13 cellular contexts compared by ENCODE assay signal in genomic region chr9:109813310-109813709, GRCh38. TPM values are rescaled to one million over a fixed set of nuclear protein-coding genes. Genes with fewer than 3 reads are reported as not detected.
A peak's percentile ranks its signal among the peaks of the same experiment; 100 is the strongest.
DNase-seq lines count a peak whose midpoint lies in the region; ATAC-seq, FAIRE-seq and TF ChIP-seq lines count a peak whose summit lies in the region.
"Had no signal": no experiment of that assay in that cellular context is flagged by ENCODE, and none has a peak within 500 bp of the region (broad histone marks: within the 10 kb centered on the region; RNA-seq: fewer than 3 reads in every experiment).

No MANE protein-coding gene starts in this region.

- no peak overlapping the region for H2AFZ ChIP-seq in K562 (ENCODE audit: low read depth, low read length)

- CTCF ChIA-PET in K562 (lab: Yijun Ruan, JAX; ENCODE audit: low intra/inter-chr PET ratio), result no interaction called here

- H3K27ac ChIP-seq in K562 (ENCODE audit: extremely low read depth, low read depth, low read length), result no peak overlapping the region
- peak overlapping the region; percentile 53 to 72 (median 56) for H3K27ac ChIP-seq in right lobe of liver
- no peak overlapping the region for H3K27ac ChIP-seq in heart left ventricle

- no peak for TF ChIP-seq POLR2A in K562 (conservative IDR thresholded peaks at IDR 0.05)
- TF ChIP-seq POLR2A in right lobe of liver (IDR thresholded peaks at IDR 0.05), result no peak
- no peak for TF ChIP-seq POLR2A in heart left ventricle (IDR thresholded peaks at IDR 0.05)

- no peak for FAIRE-seq in K562 (lab: Jason Lieb, UNC)
- FAIRE-seq: A204.1 had no signal

- no peaks in the 10 kb centered on the region for H3K36me3 ChIP-seq in K562 (ENCODE audit: control insufficient read depth, insufficient read depth, low read length)
- no peaks in the 10 kb centered on the region for H3K36me3 ChIP-seq in right lobe of liver
- no peaks in the 10 kb centered on the region for H3K36me3 ChIP-seq in heart left ventricle
- H3K36me3 ChIP-seq: BE2C had no signal

- intact Hi-C loops in K562 (cut with micrococcal nuclease), result loop anchor here (10.0 kb wide), 1 partner anchor 341 kb away; no protein-coding TSS in a partner anchor
- intact Hi-C loops in right lobe of liver (cut with DNase I), result no loop called here
- intact Hi-C loops in heart left ventricle (cut with DNase I), result loop anchor here in 3 of 10 donors (5.0 to 10.0 kb wide), 2 partner anchors 239 to 241 kb away; no protein-coding TSS in a partner anchor

- POLR2A ChIA-PET in K562 (lab: Yijun Ruan, JAX), result no interaction called here

- no peaks in the 10 kb centered on the region for H3K79me2 ChIP-seq in K562 (ENCODE audit: control insufficient read depth, insufficient read depth, low read length)

- no peak for TF ChIP-seq RAD21 in K562 (CRISPR knock-in tag; conservative IDR thresholded peaks at IDR 0.05 in 1 of 2, IDR thresholded peaks at IDR 0.05 in 1 of 2)

- H3K4me3 ChIP-seq in K562 (no peak overlapping the region), right lobe of liver (no peak overlapping the region), heart left ventricle (no peak overlapping the region)

- no TSS peak for BruUV-seq in K562 (replicated peaks; lab: Mats Ljungman, UMichigan)

- no peaks in the 10 kb centered on the region for H3K27me3 ChIP-seq in K562 (ENCODE audit: control insufficient read depth in 2 of 2, insufficient read depth in 2 of 2, low read length in 2 of 2)
- H3K27me3 ChIP-seq in right lobe of liver, result no peaks in the 10 kb centered on the region
- no peaks in the 10 kb centered on the region for H3K27me3 ChIP-seq in heart left ventricle
- H3K27me3 ChIP-seq: BE2C had no signal

- H3K4me2 ChIP-seq in K562 (ENCODE audit: insufficient read depth, low read length), result no peak overlapping the region

- ATAC-seq in K562 (no peak), right lobe of liver (no peak), heart left ventricle (no peak)

- TF ChIP-seq CTCF in K562 (IDR thresholded peaks at IDR 0.05 in 2 of 3, conservative IDR thresholded peaks at IDR 0.05 in 1 of 3; ENCODE audit: insufficient read depth in 2 of 3, low read depth in 1 of 3, low read length in 3 of 3) (no peak), right lobe of liver (IDR thresholded peaks at IDR 0.05) (no peak), heart left ventricle (IDR thresholded peaks at IDR 0.05) (no peak)

- TF ChIP-seq EP300 in K562 (IDR thresholded peaks at IDR 0.05; ENCODE audit: low read length), result no peak

- DNase-seq in Caki2 (ENCODE audit: low read depth), result peak; percentile 30
- no peak for DNase-seq in K562 (ENCODE audit: extremely low read depth in 1 of 4, low spot score in 3 of 4)
- no peak for DNase-seq in right lobe of liver
- no peak for DNase-seq in activated CD4-positive, CD25-positive, alpha-beta regulatory T cell treated with anti-CD3 and anti-CD28 coated beads, Interleukin-2, amount 50 U/mL, for 72 hours
- no peak for DNase-seq in heart left ventricle
- no peak for DNase-seq in stimulated activated naive CD4-positive, alpha-beta T cell (lab: John Stamatoyannopoulos, UW)
- DNase-seq in NCI-H82 treated with DMSO at 0.1 percent for 48 hours (lab: John Stamatoyannopoulos, UW; ENCODE audit: unreplicated experiment), result no peak
- DNase-seq: BE2C, Calu3, DMS 273 treated with DMSO at 0.1 percent for 48 hours, HCEC 1CT, HFFc6 had no signal

- WGBS in K562 (ENCODE audit: insufficient coverage, low coverage, missing lambda C conversion rate), result 0% methylated on average over 4 of the region's 4 CpGs
- WGBS in right lobe of liver (ENCODE audit: insufficient coverage, low coverage, low lambda C conversion rate, missing lambda C conversion rate), result 27% methylated on average over 4 of the region's 4 CpGs
- 44 to 80% (median 71%) methylated on average over 4 of the region's 4 CpGs for WGBS in heart left ventricle, 4 donors

- H3K9me3 ChIP-seq in K562 (replicated peaks; ENCODE audit: control insufficient read depth, insufficient read depth, low read depth, low read length) (no peaks in the 10 kb centered on the region), right lobe of liver (no peaks in the 10 kb centered on the region), heart left ventricle (peaks cover 0 to 7% (median 0%) of the 10 kb centered on the region in 12 donors)
- H3K9me3 ChIP-seq: BE2C had no signal

- H3K4me1 ChIP-seq in K562 (replicated peaks in 1 of 2; ENCODE audit: control insufficient read depth in 2 of 2, insufficient read depth in 2 of 2, low read length in 2 of 2), result no peaks in the 10 kb centered on the region
- H3K4me1 ChIP-seq in right lobe of liver, result peaks cover 0 to 89% (median 43%) of the 10 kb centered on the region in 4 donors
- H3K4me1 ChIP-seq in heart left ventricle, result peaks cover 0 to 46% (median 18%) of the 10 kb centered on the region in 12 donors
- H3K4me1 ChIP-seq: BE2C had no signal

- no peak overlapping the region for H3K9ac ChIP-seq in K562 (ENCODE audit: insufficient read depth in 1 of 2, low read depth in 2 of 2, low read length in 2 of 2)

- no peaks in the 10 kb centered on the region for H4K20me1 ChIP-seq in K562 (replicated peaks; ENCODE audit: control insufficient read depth, insufficient read depth, low read length)

- no peaks in the 10 kb centered on the region for H3K9me1 ChIP-seq in K562 (ENCODE audit: control insufficient read depth, insufficient read depth, low read length)

- in situ Hi-C loops in Caki2 (cut with HindIII; ENCODE audit: low pct_unique_long_range_greater_than_20kb, low sequenced_read_pairs) (no loop called here), K562 (cut with MboI) (no loop called here)

TF ChIP-seq in K562, 482 proteins besides CTCF, POLR2A, EP300 and RAD21 (continues in another document):
- TF ChIP-seq C11orf30 (IDR thresholded peaks at IDR 0.05; ENCODE audit: low read depth) (peak; percentile 57; the same call in 1 of the 2 replicates), SUPT5H (IDR thresholded peaks at IDR 0.05) (no peak), HOXB6 (CRISPR knock-in tag; IDR thresholded peaks at IDR 0.05; ENCODE audit: borderline replicate concordance) (no peak), HDAC1 (IDR thresholded peaks at IDR 0.05) (no peak), ZNF263 (CRISPR knock-in tag; IDR thresholded peaks at IDR 0.05; ENCODE audit: borderline replicate concordance) (no peak), MAFG (tag; conservative IDR thresholded peaks at IDR 0.05) (0 out of 2 replicates have a peak, but pooled peaks have one; percentile 56), CEBPG (CRISPR knock-in tag; IDR thresholded peaks at IDR 0.05) (no peak), CEBPG (tag; conservative IDR thresholded peaks at IDR 0.05 in 1 of 2, IDR thresholded peaks at IDR 0.05 in 1 of 2) (no peak), ZNF57 (CRISPR knock-in tag; IDR thresholded peaks at IDR 0.05) (no peak), ATF2 (CRISPR knock-in tag; IDR thresholded peaks at IDR 0.05) (no peak), HNRNPK (IDR thresholded peaks at IDR 0.05; ENCODE audit: low read depth, low read length, poor library complexity, severe bottlenecking) (no peak), ZNF134 (CRISPR knock-in tag; conservative IDR thresholded peaks at IDR 0.05) (no peak), MAFF (IDR thresholded peaks at IDR 0.05; ENCODE audit: low read length) (peak; percentile 74), PML (IDR thresholded peaks at IDR 0.05; ENCODE audit: low read length) (no peak), ZNF77 (CRISPR knock-in tag; IDR thresholded peaks at IDR 0.05) (no peak)
- TF ChIP-seq, protein P1, sequence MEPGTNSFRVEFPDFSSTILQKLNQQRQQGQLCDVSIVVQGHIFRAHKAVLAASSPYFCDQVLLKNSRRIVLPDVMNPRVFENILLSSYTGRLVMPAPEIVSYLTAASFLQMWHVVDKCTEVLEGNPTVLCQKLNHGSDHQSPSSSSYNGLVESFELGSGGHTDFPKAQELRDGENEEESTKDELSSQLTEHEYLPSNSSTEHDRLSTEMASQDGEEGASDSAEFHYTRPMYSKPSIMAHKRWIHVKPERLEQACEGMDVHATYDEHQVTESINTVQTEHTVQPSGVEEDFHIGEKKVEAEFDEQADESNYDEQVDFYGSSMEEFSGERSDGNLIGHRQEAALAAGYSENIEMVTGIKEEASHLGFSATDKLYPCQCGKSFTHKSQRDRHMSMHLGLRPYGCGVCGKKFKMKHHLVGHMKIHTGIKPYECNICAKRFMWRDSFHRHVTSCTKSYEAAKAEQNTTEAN (CRISPR knock-in tag; IDR thresholded peaks at IDR 0.05), result no peak

RNA-seq across cellular contexts. Expression of gene PALM2AKAP2, which starts 33.3 kb away (rescaled TPM):
- total RNA-seq in Caki2 (2014; rRNA removed; shearing (Covaris generic); ENCODE audit: low replicate concordance), result 0.14 TPM in 1 of 2 replicates, not detected in the other
- not detected in 2 replicates for total RNA-seq in K562 (2011; cell fraction: chromatin; rRNA removed; ENCODE audit: low replicate concordance)
- not detected in 2 replicates for total RNA-seq in K562 (2011; cell fraction: nucleolus; rRNA removed)
- total RNA-seq in K562 (2011; cell fraction: nucleoplasm; rRNA removed), result not detected in 2 replicates
- total RNA-seq in K562 (2014; rRNA removed) (not detected in 2 replicates), K562 (2014; rRNA removed; fragmentation: Illumina TruSeq; extraction: Trizol) (not detected in 2 replicates), K562 (2015; rRNA removed; fragmentation: Illumina TruSeq; extraction: Trizol) (not detected in 2 replicates), K562 (2021) (not detected in 2 replicates), right lobe of liver (10 to 100 TPM; 26.4 to 50.3 (median 32.2) TPM), heart left ventricle (100 to 1,000 TPM in 2 of 9 donors, 10 to 100 TPM in 7; 38.7 to 132 (median 83.9) TPM)
- polyA plus RNA-seq in K562 (2011; rRNA removed) (not detected in 2 replicates), K562 (2014; fragmentation: Illumina TruSeq; extraction: Trizol) (not detected in 2 replicates), K562 (2014; fragmentation: Nextera tagmentation; extraction: Ambion mirVana) (not detected), K562 (2014; rRNA removed) (not detected in 2 replicates), heart left ventricle (10 to 100 TPM in 1 of 2 donors, 1 to 10 TPM in 1; 4.1 to 18.2 TPM)
- not detected in 2 replicates for polyA plus RNA-seq in K562 (2011; cell fraction: cytosol; rRNA removed)
- polyA plus RNA-seq in K562 (2011; cell fraction: nucleus; rRNA removed), result not detected in 2 replicates
- not detected in 2 replicates for polyA plus RNA-seq in K562 (2012)
- polyA minus RNA-seq in K562 (2011; rRNA and poly(A)+ RNA removed), result not detected in 2 replicates
- polyA minus RNA-seq in K562 (2011; cell fraction: cytosol; rRNA and poly(A)+ RNA removed), result not detected in 2 replicates
- not detected in 2 replicates for polyA minus RNA-seq in K562 (2011; cell fraction: nucleus; rRNA and poly(A)+ RNA removed)
- total RNA-seq: Calu3 had no signal

Comparison
In these comparisons a context has a peak if more than half of its experiments do, and no peak if none do; other contexts are left out.
1. H3K27ac ChIP-seq: peak in right lobe of liver (3 of 3); none in K562 (single experiment) and heart left ventricle (0 of 12).
2. RNA of gene PALM2AKAP2, which starts 33.3 kb away (total RNA-seq): 38.7 to 132 TPM in heart left ventricle and 26.4 to 50.3 TPM in right lobe of liver; 0.14 TPM in Caki2 and not detected in K562; every median in the first group is over 10 times any median in the second.